Comparison of ENCODE assay signal across 17 cellular contexts in the genomic region with DNA sequence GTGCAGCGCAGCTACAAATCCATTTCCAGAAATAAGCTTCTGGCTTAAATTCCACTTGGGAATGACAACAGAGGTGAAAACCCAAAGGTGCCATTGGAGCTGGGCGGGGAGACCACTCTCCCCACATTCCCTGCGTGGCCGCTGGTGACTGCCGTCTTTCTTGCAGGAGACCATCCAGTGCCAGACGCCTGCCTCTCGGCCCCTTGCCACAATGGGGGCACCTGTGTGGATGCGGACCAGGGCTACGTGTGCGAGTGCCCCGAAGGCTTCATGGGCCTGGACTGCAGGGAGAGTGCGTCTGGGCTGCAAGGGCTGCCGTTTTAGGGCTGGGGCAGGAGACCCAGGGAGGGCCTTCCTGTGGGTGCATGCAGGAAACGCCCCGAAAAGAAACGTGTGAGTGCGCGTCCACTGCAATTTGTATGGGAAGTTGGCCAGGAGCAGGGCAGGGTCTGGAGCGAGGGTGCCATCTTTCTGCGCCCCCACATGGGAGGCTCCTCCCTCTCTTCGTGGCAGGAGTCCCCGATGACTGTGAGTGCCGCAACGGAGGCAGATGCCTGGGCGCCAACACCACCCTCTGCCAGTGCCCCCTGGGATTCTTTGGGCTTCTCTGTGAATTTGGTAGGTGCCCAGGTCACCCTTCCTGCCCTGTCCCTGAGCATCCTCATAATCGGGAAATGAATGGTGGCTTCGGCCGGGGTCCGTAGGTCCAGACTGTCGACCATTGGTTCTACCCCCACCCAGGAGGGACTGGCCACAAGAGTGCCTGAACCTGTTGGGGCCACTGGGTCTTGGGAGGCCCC. TPM values are rescaled to one million over a fixed set of nuclear protein-coding genes. Genes with fewer than 3 reads are reported as not detected.
A peak's percentile ranks its signal among the peaks of the same experiment; 100 is the strongest.
DNase-seq lines count a peak whose midpoint lies in the region; ATAC-seq, FAIRE-seq and TF ChIP-seq lines count a peak whose summit lies in the region.
"Had no signal": no experiment of that assay in that cellular context is flagged by ENCODE, and none has a peak within 500 bp of the region (broad histone marks: within the 10 kb centered on the region; RNA-seq: fewer than 3 reads in every experiment).

No MANE protein-coding gene starts in this region.

- no peaks in the 10 kb centered on the region for H3K4me1 ChIP-seq in right atrium auricular region
- H3K4me1 ChIP-seq: BE2C, HAP-1 had no signal

- no peak overlapping the region for H3K4me3 ChIP-seq in right atrium auricular region
- H3K4me3 ChIP-seq: HAP-1 had no signal

- H3K9me3 Mint-ChIP-seq in osteocyte (ENCODE audit: unreplicated experiment): peaks cover 7% of the 10 kb centered on the region

- no peak overlapping the region for H3K4me3 Mint-ChIP-seq in osteocyte (ENCODE audit: unreplicated experiment)
- H3K4me3 Mint-ChIP-seq: CD4-positive, alpha-beta memory T cell had no signal

- peaks cover 8% of the 10 kb centered on the region for H3K36me3 ChIP-seq in right atrium auricular region
- H3K36me3 ChIP-seq: BE2C, HAP-1 had no signal

- intact Hi-C loops in left cardiac atrium (cut with DNase I): no loop called here

- DNase-seq in right atrium auricular region (ENCODE audit: low spot score) (peak; percentile 34), left cardiac atrium (no peak), iPS-NIHi7 (ENCODE audit: extremely low spot score) (peak; percentile 4), osteocyte (ENCODE audit: extremely low spot score, unreplicated experiment) (peak; percentile 84), urothelium cell line (ENCODE audit: low spot score) (peak; percentile 1)
- no peak for DNase-seq in activated naive CD4-positive, alpha-beta T cell treated with Interleukin-2 at 50 U/mL for 16 hours
- no peak for DNase-seq in activated CD8-positive, alpha-beta memory T cell treated with anti-CD3 and anti-CD28 coated beads for 24 hours
- DNase-seq: BE2C; CD4-positive, alpha-beta memory T cell; DMS79 had no signal

- TF ChIP-seq CTCF in right atrium auricular region (IDR thresholded peaks at IDR 0.05): no peak
- TF ChIP-seq CTCF in osteocyte (IDR thresholded peaks at IDR 0.05): no peak

- H3K4me1 Mint-ChIP-seq in osteocyte (ENCODE audit: unreplicated experiment): no peaks in the 10 kb centered on the region

- H3K27ac Mint-ChIP-seq in osteocyte (ENCODE audit: unreplicated experiment): no peak overlapping the region

- FAIRE-seq in urothelium cell line (lab: Jason Lieb, UNC): no peak
- FAIRE-seq: A204.1, GM12891, GM19239, H1 had no signal

- H3K27me3 Mint-ChIP-seq in osteocyte (ENCODE audit: unreplicated experiment): peaks cover 21% of the 10 kb centered on the region
- H3K27me3 Mint-ChIP-seq: CD4-positive, alpha-beta memory T cell had no signal

- no peak overlapping the region for H3K27ac ChIP-seq in right atrium auricular region
- H3K27ac ChIP-seq: C4-2B had no signal

- H3K27me3 ChIP-seq in right atrium auricular region: no peaks in the 10 kb centered on the region
- H3K27me3 ChIP-seq: BE2C had no signal

- no peak for ATAC-seq in left cardiac atrium
- no peak for ATAC-seq in GM19351 (IDR thresholded peaks at IDR 0.05; ENCODE audit: unreplicated experiment)

- H3K36me3 Mint-ChIP-seq in osteocyte (ENCODE audit: unreplicated experiment): peaks cover under 1% of the 10 kb centered on the region

- peaks cover 0 to 12% of the 10 kb centered on the region in 2 donors for H3K9me3 ChIP-seq in right atrium auricular region
- H3K9me3 ChIP-seq: BE2C had no signal

RNA-seq across cellular contexts. Expression of gene SNED1, which starts 49.9 kb away (rescaled TPM):
- total RNA-seq in right atrium auricular region: 10 to 100 TPM in 1 of 2 donors, 1 to 10 TPM in 1; 9.9 to 16.4 TPM
- total RNA-seq in left cardiac atrium: 10 to 100 TPM; 12.2 to 31.9 TPM
- 17.6 and 19.4 TPM in 2 replicates for total RNA-seq in osteocyte

RNA-seq across cellular contexts. Expression of gene MTERF4, which starts 53.7 kb away (rescaled TPM):
- 10 to 100 TPM; 20.6 to 25.3 TPM for total RNA-seq in right atrium auricular region
- 10 to 100 TPM; 19.1 to 21.7 TPM for total RNA-seq in left cardiac atrium
- 32.4 and 36.8 TPM in 2 replicates for total RNA-seq in osteocyte

Comparison
In these comparisons a context has a peak if more than half of its experiments do, and no peak if none do; other contexts are left out.
1. DNase-seq: peak in right atrium auricular region (single experiment), iPS-NIHi7 (single experiment), osteocyte (single experiment) and urothelium cell line (single experiment); none in left cardiac atrium (single experiment), activated naive CD4-positive, alpha-beta T cell treated with Interleukin-2 at 50 U/mL for 16 hours (single experiment) and activated CD8-positive, alpha-beta memory T cell treated with anti-CD3 and anti-CD28 coated beads for 24 hours (single experiment).